ENCODE assay signal across 9 cellular contexts in genomic region chr3:111723293-111723963, GRCh38. TPM values are rescaled to one million over a fixed set of nuclear protein-coding genes. Genes with fewer than 3 reads are reported as not detected.
DNase-seq lines count a peak whose midpoint lies in the region; ATAC-seq and FAIRE-seq lines count a peak whose summit lies in the region.
"Had no signal": no experiment of that assay in that cellular context is flagged by ENCODE, and none has a peak within 500 bp of the region (broad histone marks: within the 10 kb centered on the region; RNA-seq: fewer than 3 reads in every experiment).

No MANE protein-coding gene starts in this region.

- intact Hi-C loops in naive thymus-derived CD4-positive, alpha-beta T cell (cut with micrococcal nuclease) = no loop called here

- H3K4me1 ChIP-seq in rectal smooth muscle tissue (ENCODE audit: control insufficient read depth, insufficient read depth, low read length) = peaks cover 10% of the 10 kb centered on the region
- no peaks in the 10 kb centered on the region for H3K4me1 ChIP-seq in naive thymus-derived CD4-positive, alpha-beta T cell (ENCODE audit: control insufficient read depth in 2 of 2, insufficient read depth in 2 of 2, low read length in 2 of 2)
- H3K4me1 ChIP-seq: prostate gland had no signal

- H3K4me1 Mint-ChIP-seq in naive thymus-derived CD4-positive, alpha-beta T cell = peaks cover 0 to 11% (median 0%) of the 10 kb centered on the region in 7 donors
- H3K4me1 Mint-ChIP-seq in stimulated activated naive CD8-positive, alpha-beta T cell treated with anti-CD3 and anti-CD28 coated beads, Interleukin-15, amount 100 ng/mL, for 72 hours = peaks cover 8% of the 10 kb centered on the region

- no peak overlapping the region for H3K9ac ChIP-seq in rectal smooth muscle tissue (ENCODE audit: low read length)

- no peak overlapping the region for H3K4me3 Mint-ChIP-seq in naive thymus-derived CD4-positive, alpha-beta T cell
- no peak overlapping the region for H3K4me3 Mint-ChIP-seq in stimulated activated naive CD8-positive, alpha-beta T cell treated with anti-CD3 and anti-CD28 coated beads, Interleukin-15, amount 100 ng/mL, for 72 hours

- peak; percentile 31 for FAIRE-seq in GM18507 (lab: Jason Lieb, UNC)

- H3K27ac ChIP-seq in rectal smooth muscle tissue (ENCODE audit: low read depth, low read length) = peak overlapping the region; percentile 40
- no peak overlapping the region for H3K27ac ChIP-seq in naive thymus-derived CD4-positive, alpha-beta T cell (ENCODE audit: low read depth, low read length)
- H3K27ac ChIP-seq: prostate gland had no signal

- H3K36me3 ChIP-seq in rectal smooth muscle tissue (ENCODE audit: control insufficient read depth, insufficient read depth, low read length) = no peaks in the 10 kb centered on the region
- peaks cover 0 to 27% (median 3%) of the 10 kb centered on the region in 3 experiments for H3K36me3 ChIP-seq in naive thymus-derived CD4-positive, alpha-beta T cell (ENCODE audit: control insufficient read depth in 2 of 3, insufficient read depth in 3 of 3, low read length in 3 of 3)
- H3K36me3 ChIP-seq: prostate gland had no signal

- no peaks in the 10 kb centered on the region for H3K9me3 Mint-ChIP-seq in naive thymus-derived CD4-positive, alpha-beta T cell
- no peaks in the 10 kb centered on the region for H3K9me3 Mint-ChIP-seq in stimulated activated naive CD8-positive, alpha-beta T cell treated with anti-CD3 and anti-CD28 coated beads, Interleukin-15, amount 100 ng/mL, for 72 hours

- no peak overlapping the region for H3K4me3 ChIP-seq in rectal smooth muscle tissue (ENCODE audit: low read length)
- H3K4me3 ChIP-seq in naive thymus-derived CD4-positive, alpha-beta T cell (ENCODE audit: low read length) = no peak overlapping the region
- H3K4me3 ChIP-seq: prostate gland had no signal

- no peaks in the 10 kb centered on the region for H3K27me3 ChIP-seq in rectal smooth muscle tissue (ENCODE audit: control insufficient read depth, insufficient read depth, low read length)
- no peaks in the 10 kb centered on the region for H3K27me3 ChIP-seq in naive thymus-derived CD4-positive, alpha-beta T cell (ENCODE audit: control insufficient read depth in 2 of 2, insufficient read depth in 2 of 2, low read length in 2 of 2)

- CTCF ChIA-PET in naive thymus-derived CD4-positive, alpha-beta T cell (lab: Charles Lee) = interaction anchor here (0.6 kb wide), 1 partner anchor 641 kb away, joined by 3 read pairs; no protein-coding TSS in a partner anchor

- ATAC-seq in HG03139 (IDR thresholded peaks at IDR 0.05; ENCODE audit: unreplicated experiment) (peak; percentile 58), GM19395 (IDR thresholded peaks at IDR 0.05; ENCODE audit: unreplicated experiment) (no peak)
- ATAC-seq in naive thymus-derived CD4-positive, alpha-beta T cell = no peak
- ATAC-seq in stimulated activated naive CD8-positive, alpha-beta T cell treated with anti-CD3 and anti-CD28 coated beads, Interleukin-15, amount 100 ng/mL, for 72 hours = no peak

- POLR2A ChIA-PET in naive thymus-derived CD4-positive, alpha-beta T cell (lab: Charles Lee) = no interaction called here

- no peak for DNase-seq in GM18507 (ENCODE audit: extremely low spot score, insufficient read length, low read depth)
- peak; percentile 42 for DNase-seq in SW480 (ENCODE audit: low spot score)
- DNase-seq in OCI-M2 (lab: John Stamatoyannopoulos, UW; ENCODE audit: unreplicated experiment) = no peak
- no peak for DNase-seq in naive thymus-derived CD4-positive, alpha-beta T cell
- no peak for DNase-seq in stimulated activated naive CD8-positive, alpha-beta T cell treated with anti-CD3 and anti-CD28 coated beads, Interleukin-15, amount 100 ng/mL, for 72 hours

- no peak overlapping the region for H3K27ac Mint-ChIP-seq in naive thymus-derived CD4-positive, alpha-beta T cell
- H3K27ac Mint-ChIP-seq in stimulated activated naive CD8-positive, alpha-beta T cell treated with anti-CD3 and anti-CD28 coated beads, Interleukin-15, amount 100 ng/mL, for 72 hours = no peak overlapping the region

- peaks cover 14 to 67% (median 35%) of the 10 kb centered on the region in 5 donors for H3K36me3 Mint-ChIP-seq in naive thymus-derived CD4-positive, alpha-beta T cell

- H3K27me3 Mint-ChIP-seq in naive thymus-derived CD4-positive, alpha-beta T cell = no peaks in the 10 kb centered on the region
- H3K27me3 Mint-ChIP-seq in stimulated activated naive CD8-positive, alpha-beta T cell treated with anti-CD3 and anti-CD28 coated beads, Interleukin-15, amount 100 ng/mL, for 72 hours = no peaks in the 10 kb centered on the region

- H3K9me3 ChIP-seq in naive thymus-derived CD4-positive, alpha-beta T cell (ENCODE audit: control insufficient read depth in 2 of 3, low read length in 3 of 3) = no peaks in the 10 kb centered on the region
- H3K9me3 ChIP-seq: prostate gland had no signal

RNA-seq across cellular contexts. Expression of gene PLCXD2, which starts 49.0 kb away (rescaled TPM):
- 10 to 100 TPM in 3 of 5 experiments, 1 to 10 TPM in 2; 8.2 to 18.3 (median 12.3) TPM for total RNA-seq in naive thymus-derived CD4-positive, alpha-beta T cell
- polyA plus RNA-seq in naive thymus-derived CD4-positive, alpha-beta T cell = 1 to 10 TPM; 2.1 to 2.4 TPM
